1 cellular context compared by ENCODE assay signal in the genomic region with DNA sequence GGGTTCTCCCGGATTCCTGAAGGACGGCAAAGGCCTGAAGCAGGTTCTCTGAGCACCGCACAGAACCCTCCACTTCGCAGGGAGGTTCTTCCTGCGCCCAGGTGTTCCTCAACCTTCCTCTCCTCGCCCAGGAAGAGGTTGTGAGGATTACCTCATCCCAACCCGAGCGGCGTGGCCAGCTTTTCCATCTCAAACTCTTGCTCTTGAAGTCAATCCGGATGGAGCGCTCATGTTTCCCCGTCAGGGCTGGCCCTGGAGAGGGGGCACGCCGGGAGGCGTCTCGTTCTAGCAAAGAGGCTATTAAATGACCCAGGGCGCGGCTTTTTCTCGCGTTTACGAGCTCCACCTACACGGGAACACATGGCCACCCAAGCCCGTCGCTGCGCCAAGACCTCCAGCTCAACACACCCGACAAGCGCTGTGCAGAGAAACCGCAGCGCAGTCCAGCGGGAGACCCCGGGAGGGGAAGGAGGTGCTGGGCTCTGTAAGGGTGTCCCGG.
A peak's percentile ranks its signal among the peaks of the same experiment; 100 is the strongest.
TF ChIP-seq lines count a peak whose summit lies in the region.

No MANE protein-coding gene starts in this region.

TF ChIP-seq in K562, 482 proteins besides CTCF, POLR2A, EP300 and RAD21 (continued from another document):
- TF ChIP-seq, protein P1, sequence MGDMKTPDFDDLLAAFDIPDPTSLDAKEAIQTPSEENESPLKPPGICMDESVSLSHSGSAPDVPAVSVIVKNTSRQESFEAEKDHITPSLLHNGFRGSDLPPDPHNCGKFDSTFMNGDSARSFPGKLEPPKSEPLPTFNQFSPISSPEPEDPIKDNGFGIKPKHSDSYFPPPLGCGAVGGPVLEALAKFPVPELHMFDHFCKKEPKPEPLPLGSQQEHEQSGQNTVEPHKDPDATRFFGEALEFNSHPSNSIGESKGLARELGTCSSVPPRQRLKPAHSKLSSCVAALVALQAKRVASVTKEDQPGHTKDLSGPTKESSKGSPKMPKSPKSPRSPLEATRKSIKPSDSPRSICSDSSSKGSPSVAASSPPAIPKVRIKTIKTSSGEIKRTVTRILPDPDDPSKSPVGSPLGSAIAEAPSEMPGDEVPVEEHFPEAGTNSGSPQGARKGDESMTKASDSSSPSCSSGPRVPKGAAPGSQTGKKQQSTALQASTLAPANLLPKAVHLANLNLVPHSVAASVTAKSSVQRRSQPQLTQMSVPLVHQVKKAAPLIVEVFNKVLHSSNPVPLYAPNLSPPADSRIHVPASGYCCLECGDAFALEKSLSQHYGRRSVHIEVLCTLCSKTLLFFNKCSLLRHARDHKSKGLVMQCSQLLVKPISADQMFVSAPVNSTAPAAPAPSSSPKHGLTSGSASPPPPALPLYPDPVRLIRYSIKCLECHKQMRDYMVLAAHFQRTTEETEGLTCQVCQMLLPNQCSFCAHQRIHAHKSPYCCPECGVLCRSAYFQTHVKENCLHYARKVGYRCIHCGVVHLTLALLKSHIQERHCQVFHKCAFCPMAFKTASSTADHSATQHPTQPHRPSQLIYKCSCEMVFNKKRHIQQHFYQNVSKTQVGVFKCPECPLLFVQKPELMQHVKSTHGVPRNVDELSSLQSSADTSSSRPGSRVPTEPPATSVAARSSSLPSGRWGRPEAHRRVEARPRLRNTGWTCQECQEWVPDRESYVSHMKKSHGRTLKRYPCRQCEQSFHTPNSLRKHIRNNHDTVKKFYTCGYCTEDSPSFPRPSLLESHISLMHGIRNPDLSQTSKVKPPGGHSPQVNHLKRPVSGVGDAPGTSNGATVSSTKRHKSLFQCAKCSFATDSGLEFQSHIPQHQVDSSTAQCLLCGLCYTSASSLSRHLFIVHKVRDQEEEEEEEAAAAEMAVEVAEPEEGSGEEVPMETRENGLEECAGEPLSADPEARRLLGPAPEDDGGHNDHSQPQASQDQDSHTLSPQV (IDR thresholded peaks at IDR 0.05) = peak; percentile 60; the same call in 1 of the 2 replicates
- TF ChIP-seq, protein P2, sequence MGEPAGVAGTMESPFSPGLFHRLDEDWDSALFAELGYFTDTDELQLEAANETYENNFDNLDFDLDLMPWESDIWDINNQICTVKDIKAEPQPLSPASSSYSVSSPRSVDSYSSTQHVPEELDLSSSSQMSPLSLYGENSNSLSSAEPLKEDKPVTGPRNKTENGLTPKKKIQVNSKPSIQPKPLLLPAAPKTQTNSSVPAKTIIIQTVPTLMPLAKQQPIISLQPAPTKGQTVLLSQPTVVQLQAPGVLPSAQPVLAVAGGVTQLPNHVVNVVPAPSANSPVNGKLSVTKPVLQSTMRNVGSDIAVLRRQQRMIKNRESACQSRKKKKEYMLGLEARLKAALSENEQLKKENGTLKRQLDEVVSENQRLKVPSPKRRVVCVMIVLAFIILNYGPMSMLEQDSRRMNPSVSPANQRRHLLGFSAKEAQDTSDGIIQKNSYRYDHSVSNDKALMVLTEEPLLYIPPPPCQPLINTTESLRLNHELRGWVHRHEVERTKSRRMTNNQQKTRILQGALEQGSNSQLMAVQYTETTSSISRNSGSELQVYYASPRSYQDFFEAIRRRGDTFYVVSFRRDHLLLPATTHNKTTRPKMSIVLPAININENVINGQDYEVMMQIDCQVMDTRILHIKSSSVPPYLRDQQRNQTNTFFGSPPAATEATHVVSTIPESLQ (CRISPR knock-in tag; IDR thresholded peaks at IDR 0.05) = peak; percentile 80; the same call in 1 of the 2 replicates
- TF ChIP-seq ZNF282 (CRISPR knock-in tag; IDR thresholded peaks at IDR 0.05) (no peak), CREB1 (IDR thresholded peaks at IDR 0.05) (0 out of 2 replicates have a peak, but pooled peaks have one; percentile 18), CREB1 (CRISPR knock-in tag; IDR thresholded peaks at IDR 0.05) (no peak), ZBTB7A (IDR thresholded peaks at IDR 0.05; ENCODE audit: borderline replicate concordance, control insufficient read depth, low read depth, low read length) (peak; percentile 85; the same call in 1 of the 2 replicates), ZSCAN29 (IDR thresholded peaks at IDR 0.05) (peak; percentile 64; the same call in 1 of the 2 replicates), MECOM (CRISPR knock-in tag; IDR thresholded peaks at IDR 0.05) (no peak), JUN (IDR thresholded peaks at IDR 0.05; ENCODE audit: borderline replicate concordance, low read depth, low read length) (no peak), JUN (CRISPR knock-in tag; IDR thresholded peaks at IDR 0.05; ENCODE audit: borderline replicate concordance) (no peak), TAF9B (IDR thresholded peaks at IDR 0.05; ENCODE audit: partially characterized antibody) (peak; percentile 19), TRIM28 (IDR thresholded peaks at IDR 0.05) (peak; percentile 42; the same call in 1 of the 2 replicates), BCOR (IDR thresholded peaks at IDR 0.05) (0 out of 2 replicates have a peak, but pooled peaks have one; percentile 21), ZNF197 (CRISPR knock-in tag; IDR thresholded peaks at IDR 0.05; ENCODE audit: low read depth) (no peak)
- TF ChIP-seq, protein P3, sequence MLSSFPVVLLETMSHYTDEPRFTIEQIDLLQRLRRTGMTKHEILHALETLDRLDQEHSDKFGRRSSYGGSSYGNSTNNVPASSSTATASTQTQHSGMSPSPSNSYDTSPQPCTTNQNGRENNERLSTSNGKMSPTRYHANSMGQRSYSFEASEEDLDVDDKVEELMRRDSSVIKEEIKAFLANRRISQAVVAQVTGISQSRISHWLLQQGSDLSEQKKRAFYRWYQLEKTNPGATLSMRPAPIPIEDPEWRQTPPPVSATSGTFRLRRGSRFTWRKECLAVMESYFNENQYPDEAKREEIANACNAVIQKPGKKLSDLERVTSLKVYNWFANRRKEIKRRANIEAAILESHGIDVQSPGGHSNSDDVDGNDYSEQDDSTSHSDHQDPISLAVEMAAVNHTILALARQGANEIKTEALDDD (IDR thresholded peaks at IDR 0.05) = no peak
- TF ChIP-seq, protein P4, sequence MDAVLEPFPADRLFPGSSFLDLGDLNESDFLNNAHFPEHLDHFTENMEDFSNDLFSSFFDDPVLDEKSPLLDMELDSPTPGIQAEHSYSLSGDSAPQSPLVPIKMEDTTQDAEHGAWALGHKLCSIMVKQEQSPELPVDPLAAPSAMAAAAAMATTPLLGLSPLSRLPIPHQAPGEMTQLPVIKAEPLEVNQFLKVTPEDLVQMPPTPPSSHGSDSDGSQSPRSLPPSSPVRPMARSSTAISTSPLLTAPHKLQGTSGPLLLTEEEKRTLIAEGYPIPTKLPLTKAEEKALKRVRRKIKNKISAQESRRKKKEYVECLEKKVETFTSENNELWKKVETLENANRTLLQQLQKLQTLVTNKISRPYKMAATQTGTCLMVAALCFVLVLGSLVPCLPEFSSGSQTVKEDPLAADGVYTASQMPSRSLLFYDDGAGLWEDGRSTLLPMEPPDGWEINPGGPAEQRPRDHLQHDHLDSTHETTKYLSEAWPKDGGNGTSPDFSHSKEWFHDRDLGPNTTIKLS (IDR thresholded peaks at IDR 0.05; ENCODE audit: borderline replicate concordance, low read depth) = peak; percentile 92; the same call in 1 of the 2 replicates
- TF ChIP-seq, protein P5, sequence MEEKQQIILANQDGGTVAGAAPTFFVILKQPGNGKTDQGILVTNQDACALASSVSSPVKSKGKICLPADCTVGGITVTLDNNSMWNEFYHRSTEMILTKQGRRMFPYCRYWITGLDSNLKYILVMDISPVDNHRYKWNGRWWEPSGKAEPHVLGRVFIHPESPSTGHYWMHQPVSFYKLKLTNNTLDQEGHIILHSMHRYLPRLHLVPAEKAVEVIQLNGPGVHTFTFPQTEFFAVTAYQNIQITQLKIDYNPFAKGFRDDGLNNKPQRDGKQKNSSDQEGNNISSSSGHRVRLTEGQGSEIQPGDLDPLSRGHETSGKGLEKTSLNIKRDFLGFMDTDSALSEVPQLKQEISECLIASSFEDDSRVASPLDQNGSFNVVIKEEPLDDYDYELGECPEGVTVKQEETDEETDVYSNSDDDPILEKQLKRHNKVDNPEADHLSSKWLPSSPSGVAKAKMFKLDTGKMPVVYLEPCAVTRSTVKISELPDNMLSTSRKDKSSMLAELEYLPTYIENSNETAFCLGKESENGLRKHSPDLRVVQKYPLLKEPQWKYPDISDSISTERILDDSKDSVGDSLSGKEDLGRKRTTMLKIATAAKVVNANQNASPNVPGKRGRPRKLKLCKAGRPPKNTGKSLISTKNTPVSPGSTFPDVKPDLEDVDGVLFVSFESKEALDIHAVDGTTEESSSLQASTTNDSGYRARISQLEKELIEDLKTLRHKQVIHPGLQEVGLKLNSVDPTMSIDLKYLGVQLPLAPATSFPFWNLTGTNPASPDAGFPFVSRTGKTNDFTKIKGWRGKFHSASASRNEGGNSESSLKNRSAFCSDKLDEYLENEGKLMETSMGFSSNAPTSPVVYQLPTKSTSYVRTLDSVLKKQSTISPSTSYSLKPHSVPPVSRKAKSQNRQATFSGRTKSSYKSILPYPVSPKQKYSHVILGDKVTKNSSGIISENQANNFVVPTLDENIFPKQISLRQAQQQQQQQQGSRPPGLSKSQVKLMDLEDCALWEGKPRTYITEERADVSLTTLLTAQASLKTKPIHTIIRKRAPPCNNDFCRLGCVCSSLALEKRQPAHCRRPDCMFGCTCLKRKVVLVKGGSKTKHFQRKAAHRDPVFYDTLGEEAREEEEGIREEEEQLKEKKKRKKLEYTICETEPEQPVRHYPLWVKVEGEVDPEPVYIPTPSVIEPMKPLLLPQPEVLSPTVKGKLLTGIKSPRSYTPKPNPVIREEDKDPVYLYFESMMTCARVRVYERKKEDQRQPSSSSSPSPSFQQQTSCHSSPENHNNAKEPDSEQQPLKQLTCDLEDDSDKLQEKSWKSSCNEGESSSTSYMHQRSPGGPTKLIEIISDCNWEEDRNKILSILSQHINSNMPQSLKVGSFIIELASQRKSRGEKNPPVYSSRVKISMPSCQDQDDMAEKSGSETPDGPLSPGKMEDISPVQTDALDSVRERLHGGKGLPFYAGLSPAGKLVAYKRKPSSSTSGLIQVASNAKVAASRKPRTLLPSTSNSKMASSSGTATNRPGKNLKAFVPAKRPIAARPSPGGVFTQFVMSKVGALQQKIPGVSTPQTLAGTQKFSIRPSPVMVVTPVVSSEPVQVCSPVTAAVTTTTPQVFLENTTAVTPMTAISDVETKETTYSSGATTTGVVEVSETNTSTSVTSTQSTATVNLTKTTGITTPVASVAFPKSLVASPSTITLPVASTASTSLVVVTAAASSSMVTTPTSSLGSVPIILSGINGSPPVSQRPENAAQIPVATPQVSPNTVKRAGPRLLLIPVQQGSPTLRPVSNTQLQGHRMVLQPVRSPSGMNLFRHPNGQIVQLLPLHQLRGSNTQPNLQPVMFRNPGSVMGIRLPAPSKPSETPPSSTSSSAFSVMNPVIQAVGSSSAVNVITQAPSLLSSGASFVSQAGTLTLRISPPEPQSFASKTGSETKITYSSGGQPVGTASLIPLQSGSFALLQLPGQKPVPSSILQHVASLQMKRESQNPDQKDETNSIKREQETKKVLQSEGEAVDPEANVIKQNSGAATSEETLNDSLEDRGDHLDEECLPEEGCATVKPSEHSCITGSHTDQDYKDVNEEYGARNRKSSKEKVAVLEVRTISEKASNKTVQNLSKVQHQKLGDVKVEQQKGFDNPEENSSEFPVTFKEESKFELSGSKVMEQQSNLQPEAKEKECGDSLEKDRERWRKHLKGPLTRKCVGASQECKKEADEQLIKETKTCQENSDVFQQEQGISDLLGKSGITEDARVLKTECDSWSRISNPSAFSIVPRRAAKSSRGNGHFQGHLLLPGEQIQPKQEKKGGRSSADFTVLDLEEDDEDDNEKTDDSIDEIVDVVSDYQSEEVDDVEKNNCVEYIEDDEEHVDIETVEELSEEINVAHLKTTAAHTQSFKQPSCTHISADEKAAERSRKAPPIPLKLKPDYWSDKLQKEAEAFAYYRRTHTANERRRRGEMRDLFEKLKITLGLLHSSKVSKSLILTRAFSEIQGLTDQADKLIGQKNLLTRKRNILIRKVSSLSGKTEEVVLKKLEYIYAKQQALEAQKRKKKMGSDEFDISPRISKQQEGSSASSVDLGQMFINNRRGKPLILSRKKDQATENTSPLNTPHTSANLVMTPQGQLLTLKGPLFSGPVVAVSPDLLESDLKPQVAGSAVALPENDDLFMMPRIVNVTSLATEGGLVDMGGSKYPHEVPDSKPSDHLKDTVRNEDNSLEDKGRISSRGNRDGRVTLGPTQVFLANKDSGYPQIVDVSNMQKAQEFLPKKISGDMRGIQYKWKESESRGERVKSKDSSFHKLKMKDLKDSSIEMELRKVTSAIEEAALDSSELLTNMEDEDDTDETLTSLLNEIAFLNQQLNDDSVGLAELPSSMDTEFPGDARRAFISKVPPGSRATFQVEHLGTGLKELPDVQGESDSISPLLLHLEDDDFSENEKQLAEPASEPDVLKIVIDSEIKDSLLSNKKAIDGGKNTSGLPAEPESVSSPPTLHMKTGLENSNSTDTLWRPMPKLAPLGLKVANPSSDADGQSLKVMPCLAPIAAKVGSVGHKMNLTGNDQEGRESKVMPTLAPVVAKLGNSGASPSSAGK (IDR thresholded peaks at IDR 0.05) = peak; percentile 78
- TF ChIP-seq, protein P6, sequence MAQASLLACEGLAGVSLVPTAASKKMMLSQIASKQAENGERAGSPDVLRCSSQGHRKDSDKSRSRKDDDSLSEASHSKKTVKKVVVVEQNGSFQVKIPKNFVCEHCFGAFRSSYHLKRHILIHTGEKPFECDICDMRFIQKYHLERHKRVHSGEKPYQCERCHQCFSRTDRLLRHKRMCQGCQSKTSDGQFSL (CRISPR knock-in tag; IDR thresholded peaks at IDR 0.05) = peak; percentile 90
- TF ChIP-seq, protein P6 (tag; IDR thresholded peaks at IDR 0.05) = no peak; a peak in 1 of 4 replicates
